11 cellular contexts compared by ENCODE assay signal in genomic region chr16:75249441-75249840, GRCh38. TPM values are rescaled to one million over a fixed set of nuclear protein-coding genes. Genes with fewer than 3 reads are reported as not detected.
DNase-seq lines count a peak whose midpoint lies in the region; ATAC-seq and TF ChIP-seq lines count a peak whose summit lies in the region.
"Had no signal": no experiment of that assay in that cellular context is flagged by ENCODE, and none has a peak within 500 bp of the region (broad histone marks: within the 10 kb centered on the region; RNA-seq: fewer than 3 reads in every experiment).

No MANE protein-coding gene starts in this region.

- 64 to 75% (median 69%) methylated on average over 4 to 5 of the region's 5 CpGs for WGBS in heart left ventricle, 4 donors

- ATAC-seq in heart left ventricle (no peak), Right ventricle myocardium superior (ENCODE audit: poor library complexity) (no peak), HG02852 (IDR thresholded peaks at IDR 0.05; ENCODE audit: unreplicated experiment) (no peak), HG03159 (IDR thresholded peaks at IDR 0.05; ENCODE audit: unreplicated experiment) (no peak)

- no peaks in the 10 kb centered on the region for H3K36me3 Mint-ChIP-seq in neural crest cell (ENCODE audit: low read depth)

- H3K27me3 Mint-ChIP-seq in neural crest cell (ENCODE audit: low read depth) = peaks cover 7% of the 10 kb centered on the region

- H3K27me3 ChIP-seq in heart left ventricle = peaks cover 0 to 52% (median 0%) of the 10 kb centered on the region in 9 donors
- no peaks in the 10 kb centered on the region for H3K27me3 ChIP-seq in vagina

- peak overlapping the region; percentile 86 to 99 (median 94) for H3K27ac ChIP-seq in heart left ventricle
- peak overlapping the region; percentile 87 for H3K27ac ChIP-seq in epithelial cell of prostate
- peak overlapping the region; percentile 88 for H3K27ac ChIP-seq in vagina

- intact Hi-C loops in heart left ventricle (cut with DNase I) (loop anchor here in 1 of 10 donors (5.0 kb wide), 1 partner anchor 58 kb away; no protein-coding TSS in a partner anchor), Right ventricle myocardium superior (cut with DNase I) (no loop called here), vagina (cut with DNase I) (no loop called here)

- no peak overlapping the region for H3K27ac Mint-ChIP-seq in neural crest cell (ENCODE audit: unreplicated experiment)
- H3K27ac Mint-ChIP-seq: activated CD4-positive, alpha-beta T cell treated with anti-CD3 and anti-CD28 coated beads, Interleukin-2, amount 10 ng/mL, durations not matched to agents 24 days and 14 days; stimulated activated naive CD8-positive, alpha-beta T cell treated with anti-CD3 and anti-CD28 coated beads, Interleukin-15, Interleukin-2, amounts not matched to agents 100 ng/mL and 50 ng/mL, for 24 hours had no signal

- peak overlapping the region; percentile 88 for H3K4me3 Mint-ChIP-seq in neural crest cell
- H3K4me3 Mint-ChIP-seq: activated CD4-positive, alpha-beta T cell treated with anti-CD3 and anti-CD28 coated beads, Interleukin-2, amount 10 ng/mL, durations not matched to agents 24 days and 14 days; stimulated activated naive CD8-positive, alpha-beta T cell treated with anti-CD3 and anti-CD28 coated beads, Interleukin-15, Interleukin-2, amounts not matched to agents 100 ng/mL and 50 ng/mL, for 24 hours had no signal

- TF ChIP-seq POLR2A in heart left ventricle (IDR thresholded peaks at IDR 0.05) (no peak), vagina (IDR thresholded peaks at IDR 0.05) (no peak)

- no peaks in the 10 kb centered on the region for H3K36me3 ChIP-seq in heart left ventricle
- no peaks in the 10 kb centered on the region for H3K36me3 ChIP-seq in vagina

- peaks cover 64% of the 10 kb centered on the region for H3K4me1 Mint-ChIP-seq in neural crest cell

- no peaks in the 10 kb centered on the region for H3K9me3 ChIP-seq in heart left ventricle
- no peaks in the 10 kb centered on the region for H3K9me3 ChIP-seq in vagina

- no peaks in the 10 kb centered on the region for H3K9me3 Mint-ChIP-seq in neural crest cell
- H3K9me3 Mint-ChIP-seq: activated CD4-positive, alpha-beta T cell treated with anti-CD3 and anti-CD28 coated beads, Interleukin-2, amount 10 ng/mL, durations not matched to agents 24 days and 14 days; stimulated activated naive CD8-positive, alpha-beta T cell treated with anti-CD3 and anti-CD28 coated beads, Interleukin-15, Interleukin-2, amounts not matched to agents 100 ng/mL and 50 ng/mL, for 24 hours had no signal

- no peak for DNase-seq in heart left ventricle
- DNase-seq in Right ventricle myocardium superior = no peak
- DNase-seq in epithelial cell of prostate (ENCODE audit: low read depth, low spot score) = no peak
- no peak for DNase-seq in neural crest cell (ENCODE audit: low read depth, low spot score)
- DNase-seq in vagina (ENCODE audit: extremely low spot score in 2 of 2) = no peak
- no peak for DNase-seq in activated CD4-positive, alpha-beta T cell treated with anti-CD3 and anti-CD28 coated beads for 1 hour
- DNase-seq: activated CD4-positive, alpha-beta T cell treated with anti-CD3 and anti-CD28 coated beads, Interleukin-2, amount 10 ng/mL, durations not matched to agents 24 days and 14 days; amniotic stem cell had no signal

- H3K4me3 ChIP-seq in heart left ventricle (peak overlapping the region in 9 of 12 donors; percentile 65 to 98 (median 91)), vagina (peak overlapping the region; percentile 57 to 85)

- H3K4me1 ChIP-seq in heart left ventricle (peaks cover 45 to 98% (median 90%) of the 10 kb centered on the region in 12 donors), vagina (peaks cover 92% of the 10 kb centered on the region)

- TF ChIP-seq CTCF in heart left ventricle (IDR thresholded peaks at IDR 0.05) (no peak), neural crest cell (conservative IDR thresholded peaks at IDR 0.05) (no peak), vagina (IDR thresholded peaks at IDR 0.05) (no peak)

RNA-seq across cellular contexts. Expression of gene BCAR1, which starts 2.0 kb away (rescaled TPM):
- total RNA-seq in heart left ventricle = 100 to 1,000 TPM in 1 of 9 donors, 10 to 100 TPM in 8; 51.4 to 129 (median 72.0) TPM
- 10 to 100 TPM; 54.2 to 89.2 TPM for polyA plus RNA-seq in heart left ventricle
- total RNA-seq in Right ventricle myocardium superior = 75.4 TPM
- total RNA-seq in neural crest cell = 63.8 and 64.0 TPM in 2 replicates
- 39.5 TPM for total RNA-seq in vagina

RNA-seq across cellular contexts. Expression of gene CTRB1, which starts 30.7 kb away (rescaled TPM):
- total RNA-seq in heart left ventricle (1 to 10 TPM in 5 of 9 donors, not detected in 4; 2.0 to 3.7 (median 3.0) TPM), Right ventricle myocardium superior (not detected), neural crest cell (not detected in 2 replicates), vagina (not detected)
- polyA plus RNA-seq in heart left ventricle = under 1 TPM in 1 of 2 donors, not detected in 1; 0.64 TPM
- total RNA-seq: activated CD4-positive, alpha-beta T cell treated with anti-CD3 and anti-CD28 coated beads, Interleukin-2, amount 10 ng/mL, durations not matched to agents 24 days and 14 days had no signal

RNA-seq across cellular contexts. Expression of gene CTRB2, which starts 42.5 kb away (rescaled TPM):
- 1 to 10 TPM in 4 of 9 donors, under 1 TPM in 1, not detected in 4; 0.98 to 3.7 (median 2.8) TPM for total RNA-seq in heart left ventricle
- under 1 TPM in 1 of 2 donors, not detected in 1; 0.51 TPM for polyA plus RNA-seq in heart left ventricle
- total RNA-seq in Right ventricle myocardium superior = not detected
- not detected in 2 replicates for total RNA-seq in neural crest cell
- not detected for total RNA-seq in vagina
- total RNA-seq: activated CD4-positive, alpha-beta T cell treated with anti-CD3 and anti-CD28 coated beads, Interleukin-2, amount 10 ng/mL, durations not matched to agents 24 days and 14 days had no signal
